In the genomic region with DNA sequence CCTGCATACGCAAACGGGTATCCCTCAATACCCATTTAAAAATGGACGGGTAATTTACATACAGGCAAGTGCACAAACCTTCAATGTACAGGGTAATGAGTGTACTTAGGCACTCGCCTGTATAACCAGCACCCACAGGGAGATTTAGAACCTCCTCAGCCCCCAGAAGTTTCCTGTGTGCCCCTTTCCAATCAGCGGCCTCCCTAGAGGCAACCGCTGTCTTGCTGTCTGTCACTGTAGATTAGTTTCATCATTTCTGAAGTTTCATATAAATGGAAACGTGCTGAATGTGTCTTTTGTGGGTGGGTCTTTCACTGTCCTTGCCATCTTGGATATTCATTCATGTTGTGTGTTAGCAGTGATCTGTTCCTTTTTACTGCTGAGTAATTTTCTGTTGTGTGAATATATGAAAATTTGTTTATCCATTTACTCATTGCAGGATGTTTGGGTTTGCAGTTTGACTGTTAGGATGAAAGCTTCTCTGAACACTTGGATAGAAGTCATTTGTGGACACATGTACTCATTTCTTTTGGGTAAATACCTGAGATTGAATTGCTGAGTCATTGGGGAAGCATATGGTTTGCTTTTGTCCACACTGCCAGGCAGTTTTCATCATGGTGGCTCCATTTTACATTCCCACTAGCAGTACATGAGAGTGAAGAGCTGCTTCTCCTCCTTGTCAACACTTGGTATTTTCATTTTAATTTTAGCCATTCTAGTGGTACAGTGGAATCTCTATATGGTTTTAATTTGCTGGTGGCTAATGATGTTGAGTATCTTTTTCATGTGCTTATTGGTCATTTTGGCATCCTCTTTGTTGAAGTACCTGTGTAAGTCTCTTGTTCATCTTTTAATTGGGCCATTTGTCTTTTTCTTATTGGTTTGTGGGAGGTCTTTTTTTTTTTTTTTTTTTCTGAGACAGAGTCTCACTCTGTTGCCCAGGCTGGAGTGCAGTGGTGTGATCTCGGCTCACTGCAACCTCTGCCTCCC, we compare ENCODE assay signal across 9 cellular contexts. TPM values are rescaled to one million over a fixed set of nuclear protein-coding genes. Genes with fewer than 3 reads are reported as not detected.
DNase-seq lines count a peak whose midpoint lies in the region; TF ChIP-seq lines count a peak whose summit lies in the region.
"Had no signal": no experiment of that assay in that cellular context is flagged by ENCODE, and none has a peak within 500 bp of the region (broad histone marks: within the 10 kb centered on the region; RNA-seq: fewer than 3 reads in every experiment).

No MANE protein-coding gene starts in this region.

- H3K27ac Mint-ChIP-seq in HFFc6 (peak overlapping the region; percentile 47), glutamatergic neuron (ENCODE audit: unreplicated experiment) (no peak overlapping the region)
- peak overlapping the region; percentile 68 for H3K27ac Mint-ChIP-seq in T-helper 1 cell treated with Interleukin-12 subunit alpha and Interleukin-12 subunit beta and Interleukin-4 antibody, amounts not matched to agents 30 μg/mL and 1 μg/mL, for 36 hours

- H3K4me3 Mint-ChIP-seq in HFFc6 (no peak overlapping the region), glutamatergic neuron (ENCODE audit: unreplicated experiment) (no peak overlapping the region)
- H3K4me3 Mint-ChIP-seq in T-helper 1 cell treated with Interleukin-12 subunit alpha and Interleukin-12 subunit beta and Interleukin-4 antibody, amounts not matched to agents 30 μg/mL and 1 μg/mL, for 36 hours: peak overlapping the region; percentile 19

- H3K36me3 Mint-ChIP-seq in HFFc6 (ENCODE audit: low read depth) (peaks cover 14% of the 10 kb centered on the region), glutamatergic neuron (ENCODE audit: unreplicated experiment) (no peaks in the 10 kb centered on the region)
- H3K36me3 Mint-ChIP-seq in T-helper 1 cell treated with Interleukin-12 subunit alpha and Interleukin-12 subunit beta and Interleukin-4 antibody, amounts not matched to agents 30 μg/mL and 1 μg/mL, for 36 hours (ENCODE audit: low read depth): peaks cover 16% of the 10 kb centered on the region

- no peaks in the 10 kb centered on the region for H3K36me3 ChIP-seq in GM06990 (ENCODE audit: control insufficient read depth, insufficient read depth, low read length)

- DNase-seq in GM06990 (ENCODE audit: extremely low read depth, insufficient read length) (peak; percentile 54), HFFc6 (no peak), fibroblast of peridontal ligament (ENCODE audit: extremely low read depth) (peak; percentile 36), NCI-H2227 treated with DMSO at 0.1 percent for 48 hours (lab: John Stamatoyannopoulos, UW) (no peak), glutamatergic neuron (no peak), GDM1 (lab: John Stamatoyannopoulos, UW) (no peak), NCI-H345 treated with DMSO at 0.1 percent for 48 hours (lab: John Stamatoyannopoulos, UW; ENCODE audit: unreplicated experiment) (no peak)
- DNase-seq: nucleus accumbens had no signal

- TF ChIP-seq CTCF in GM06990 (IDR thresholded peaks at IDR 0.05; ENCODE audit: insufficient read depth, low read length, poor library complexity, severe bottlenecking) (no peak), HFFc6 (IDR thresholded peaks at IDR 0.05) (no peak), glutamatergic neuron (IDR thresholded peaks at IDR 0.05; ENCODE audit: partially characterized antibody, unreplicated experiment) (no peak)

- no peak overlapping the region for H3K4me3 ChIP-seq in GM06990 (replicated peaks; ENCODE audit: low read depth, low read length)

- H3K9me3 Mint-ChIP-seq in HFFc6 (no peaks in the 10 kb centered on the region), glutamatergic neuron (ENCODE audit: unreplicated experiment) (peaks cover 8% of the 10 kb centered on the region)
- H3K9me3 Mint-ChIP-seq in T-helper 1 cell treated with Interleukin-12 subunit alpha and Interleukin-12 subunit beta and Interleukin-4 antibody, amounts not matched to agents 30 μg/mL and 1 μg/mL, for 36 hours: no peaks in the 10 kb centered on the region

- no peaks in the 10 kb centered on the region for H3K27me3 ChIP-seq in GM06990 (replicated peaks; ENCODE audit: control insufficient read depth, insufficient read depth, low read length)

- peaks cover 5% of the 10 kb centered on the region; the same call in 1 of the 2 replicates for H3K27me3 Mint-ChIP-seq in HFFc6 (ENCODE audit: insufficient read depth)
- peaks cover 8% of the 10 kb centered on the region for H3K27me3 Mint-ChIP-seq in T-helper 1 cell treated with Interleukin-12 subunit alpha and Interleukin-12 subunit beta and Interleukin-4 antibody, amounts not matched to agents 30 μg/mL and 1 μg/mL, for 36 hours (ENCODE audit: low read depth)
- peaks cover 9% of the 10 kb centered on the region for H3K27me3 Mint-ChIP-seq in glutamatergic neuron (ENCODE audit: unreplicated experiment)

- H3K4me1 Mint-ChIP-seq in HFFc6 (ENCODE audit: low read depth) (peaks cover 52% of the 10 kb centered on the region), glutamatergic neuron (ENCODE audit: low read depth, unreplicated experiment) (peaks cover 34% of the 10 kb centered on the region)
- peaks cover 56% of the 10 kb centered on the region for H3K4me1 Mint-ChIP-seq in T-helper 1 cell treated with Interleukin-12 subunit alpha and Interleukin-12 subunit beta and Interleukin-4 antibody, amounts not matched to agents 30 μg/mL and 1 μg/mL, for 36 hours (ENCODE audit: low read depth)

RNA-seq across cellular contexts. Expression of a gene that starts 2.1 kb away (rescaled TPM):
- total RNA-seq in HFFc6 (2021; fragmentation: NEBNext Ultra II Directional; extraction: Animal tissue kit (Norgen Biotek cat#: 25700)): 10 to 100 TPM; 32.7 to 48.1 (median 41.9) TPM
- total RNA-seq in glutamatergic neuron (ENCODE audit: unreplicated experiment): 16.7 TPM

Comparison
In these comparisons a context has a peak if more than half of its experiments do, and no peak if none do; other contexts are left out.
1. DNase-seq: peak in GM06990 (single experiment) and fibroblast of peridontal ligament (single experiment); none in HFFc6 (single experiment), NCI-H2227 treated with DMSO at 0.1 percent for 48 hours (single experiment), glutamatergic neuron (single experiment), GDM1 (single experiment) and NCI-H345 treated with DMSO at 0.1 percent for 48 hours (single experiment).